Comparison of ENCODE assay signal across 17 cellular contexts in genomic region chr4:72451349-72451748, GRCh38.
"Had no signal": no experiment of that assay in that cellular context is flagged by ENCODE, and none has a peak within 500 bp of the region (broad histone marks: within the 10 kb centered on the region; RNA-seq: fewer than 3 reads in every experiment).

No MANE protein-coding gene starts in this region.

- H3K4me1 ChIP-seq: upper lobe of right lung had no signal

- H3K4me3 ChIP-seq: lung, SK-N-MC, upper lobe of right lung had no signal

- H3K36me3 ChIP-seq: upper lobe of right lung had no signal

- H3K27ac ChIP-seq: epithelial cell of prostate, SK-N-MC, upper lobe of right lung had no signal

- H3K9me3 ChIP-seq: upper lobe of right lung had no signal

- ATAC-seq: activated CD4-positive, CD25-positive, alpha-beta regulatory T cell treated with anti-CD3 and anti-CD28 coated beads, Interleukin-2, amount 50 U/mL, for 24 hours; T-cell; upper lobe of right lung had no signal

- DNase-seq: activated naive CD4-positive, alpha-beta T cell; activated naive CD8-positive, alpha-beta T cell treated with anti-CD3 and anti-CD28 coated beads, Interleukin-2, amount 10 ng/mL, durations not matched to agents 7 days and 5 days; activated T-cell treated with anti-CD3 and anti-CD28 coated beads for 4 hours; cerebellar nuclear complex; immature natural killer cell; midbrain; small intestine; stimulated activated CD4-positive, alpha-beta T cell treated with anti-CD3 and anti-CD28 coated beads, Interleukin-4, amount 100 ng/mL, for 4 hours; stimulated activated CD8-positive, alpha-beta memory T cell treated with anti-CD3 and anti-CD28 coated beads, Interleukin-4, amount 100 ng/mL, for 48 hours; stimulated activated naive CD4-positive, alpha-beta T cell treated with Interleukin-2 at 50 U/mL for 16 hours; T-cell; T-helper 9 cell; upper lobe of right lung had no signal

- H3K27me3 ChIP-seq: upper lobe of right lung had no signal
